In the genomic region with DNA sequence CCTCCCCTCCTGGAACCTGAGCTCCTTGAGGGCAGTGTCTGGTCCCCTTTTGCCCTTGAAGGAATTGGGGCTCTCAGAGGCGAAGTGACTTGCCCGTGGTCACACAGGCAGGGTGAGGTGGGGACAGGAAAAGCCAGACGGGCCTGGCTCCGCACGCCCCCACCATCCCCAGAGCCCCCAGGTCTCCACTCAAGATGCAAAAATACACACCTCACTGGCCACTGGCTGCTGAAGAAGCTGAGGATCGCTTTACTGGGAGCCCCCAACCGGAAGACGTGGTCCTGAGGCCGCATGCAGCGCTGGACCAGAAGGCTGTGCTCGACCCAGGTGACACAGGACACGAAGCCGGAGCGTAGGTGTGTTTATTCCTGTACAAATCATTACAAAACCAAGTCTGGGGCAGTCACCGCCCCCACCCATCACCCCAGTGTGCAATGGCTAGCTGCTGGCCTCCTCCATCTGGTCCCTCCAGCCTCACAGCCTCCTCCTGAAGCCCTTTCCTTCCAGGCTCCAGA, we compare ENCODE assay signal across 1 cellular context.
TF ChIP-seq lines count a peak whose summit lies in the region.

No MANE protein-coding gene starts in this region.

TF ChIP-seq in GM23338, 12 proteins besides CTCF, POLR2A, EP300 and RAD21:
- TF ChIP-seq, protein P1, sequence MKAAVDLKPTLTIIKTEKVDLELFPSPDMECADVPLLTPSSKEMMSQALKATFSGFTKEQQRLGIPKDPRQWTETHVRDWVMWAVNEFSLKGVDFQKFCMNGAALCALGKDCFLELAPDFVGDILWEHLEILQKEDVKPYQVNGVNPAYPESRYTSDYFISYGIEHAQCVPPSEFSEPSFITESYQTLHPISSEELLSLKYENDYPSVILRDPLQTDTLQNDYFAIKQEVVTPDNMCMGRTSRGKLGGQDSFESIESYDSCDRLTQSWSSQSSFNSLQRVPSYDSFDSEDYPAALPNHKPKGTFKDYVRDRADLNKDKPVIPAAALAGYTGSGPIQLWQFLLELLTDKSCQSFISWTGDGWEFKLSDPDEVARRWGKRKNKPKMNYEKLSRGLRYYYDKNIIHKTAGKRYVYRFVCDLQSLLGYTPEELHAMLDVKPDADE (IDR thresholded peaks at IDR 0.05), result no peak
- TF ChIP-seq, protein P2, sequence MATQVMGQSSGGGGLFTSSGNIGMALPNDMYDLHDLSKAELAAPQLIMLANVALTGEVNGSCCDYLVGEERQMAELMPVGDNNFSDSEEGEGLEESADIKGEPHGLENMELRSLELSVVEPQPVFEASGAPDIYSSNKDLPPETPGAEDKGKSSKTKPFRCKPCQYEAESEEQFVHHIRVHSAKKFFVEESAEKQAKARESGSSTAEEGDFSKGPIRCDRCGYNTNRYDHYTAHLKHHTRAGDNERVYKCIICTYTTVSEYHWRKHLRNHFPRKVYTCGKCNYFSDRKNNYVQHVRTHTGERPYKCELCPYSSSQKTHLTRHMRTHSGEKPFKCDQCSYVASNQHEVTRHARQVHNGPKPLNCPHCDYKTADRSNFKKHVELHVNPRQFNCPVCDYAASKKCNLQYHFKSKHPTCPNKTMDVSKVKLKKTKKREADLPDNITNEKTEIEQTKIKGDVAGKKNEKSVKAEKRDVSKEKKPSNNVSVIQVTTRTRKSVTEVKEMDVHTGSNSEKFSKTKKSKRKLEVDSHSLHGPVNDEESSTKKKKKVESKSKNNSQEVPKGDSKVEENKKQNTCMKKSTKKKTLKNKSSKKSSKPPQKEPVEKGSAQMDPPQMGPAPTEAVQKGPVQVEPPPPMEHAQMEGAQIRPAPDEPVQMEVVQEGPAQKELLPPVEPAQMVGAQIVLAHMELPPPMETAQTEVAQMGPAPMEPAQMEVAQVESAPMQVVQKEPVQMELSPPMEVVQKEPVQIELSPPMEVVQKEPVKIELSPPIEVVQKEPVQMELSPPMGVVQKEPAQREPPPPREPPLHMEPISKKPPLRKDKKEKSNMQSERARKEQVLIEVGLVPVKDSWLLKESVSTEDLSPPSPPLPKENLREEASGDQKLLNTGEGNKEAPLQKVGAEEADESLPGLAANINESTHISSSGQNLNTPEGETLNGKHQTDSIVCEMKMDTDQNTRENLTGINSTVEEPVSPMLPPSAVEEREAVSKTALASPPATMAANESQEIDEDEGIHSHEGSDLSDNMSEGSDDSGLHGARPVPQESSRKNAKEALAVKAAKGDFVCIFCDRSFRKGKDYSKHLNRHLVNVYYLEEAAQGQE (IDR thresholded peaks at IDR 0.05; ENCODE audit: unreplicated experiment), result no peak
- TF ChIP-seq EZH2phosphoT487 (IDR thresholded peaks at IDR 0.05; ENCODE audit: unreplicated experiment) (no peak), ZNF114 (CRISPR knock-in tag; IDR thresholded peaks at IDR 0.05) (no peak), CREB1 (CRISPR knock-in tag; IDR thresholded peaks at IDR 0.05; ENCODE audit: low read depth) (no peak)
